ENCODE assay signal across 8 cellular contexts in genomic region chr1:7679873-7680790, GRCh38.
DNase-seq lines count a peak whose midpoint lies in the region; ATAC-seq and TF ChIP-seq lines count a peak whose summit lies in the region.

No MANE protein-coding gene starts in this region.

- H3K36me3 ChIP-seq in HUES6 (ENCODE audit: control insufficient read depth, insufficient read depth, low read length) = no peaks in the 10 kb centered on the region
- no peaks in the 10 kb centered on the region for H3K36me3 ChIP-seq in sigmoid colon

- peak overlapping the region; percentile 78 to 84 (median 82) for H3K4me3 Mint-ChIP-seq in brain

- peak overlapping the region; percentile 86 for H3K9ac ChIP-seq in HUES6 (ENCODE audit: low read length)

- H3K4me1 ChIP-seq in HUES6 (ENCODE audit: control insufficient read depth, insufficient read depth, low read length) (no peaks in the 10 kb centered on the region), sigmoid colon (peaks cover 0 to 19% (median 12%) of the 10 kb centered on the region in 4 donors)

- no peaks in the 10 kb centered on the region for H3K9me3 Mint-ChIP-seq in brain

- TF ChIP-seq POLR2A in sigmoid colon (IDR thresholded peaks at IDR 0.05) = no peak

- H3K27ac Mint-ChIP-seq in brain = peak overlapping the region; percentile 35 to 97 (median 93)

- H3K4me3 ChIP-seq in HUES6 (ENCODE audit: low read depth, low read length) = peak overlapping the region; percentile 69
- H3K4me3 ChIP-seq in iPS-18c (ENCODE audit: insufficient read depth, low read depth, low read length) = peak overlapping the region; percentile 60
- H3K4me3 ChIP-seq in sigmoid colon = peak overlapping the region; percentile 50 to 88 (median 68)

- TF ChIP-seq CTCF in brain (conservative IDR thresholded peaks at IDR 0.05) = no peak
- no peak for TF ChIP-seq CTCF in sigmoid colon (IDR thresholded peaks at IDR 0.05)

- peaks cover 16% of the 10 kb centered on the region for H3K4me1 Mint-ChIP-seq in brain

- intact Hi-C loops in sigmoid colon (cut with DNase I) = no loop called here

- DNase-seq in AML-193 (lab: John Stamatoyannopoulos, UW) (peak; percentile 34 to 44), T-helper 9 cell (peak; percentile 23), sigmoid colon (peak; percentile 78), GOT3 (lab: John Stamatoyannopoulos, UW) (no peak)

- no peak overlapping the region for H3K27ac ChIP-seq in HUES6 (ENCODE audit: low read depth, low read length)
- H3K27ac ChIP-seq in sigmoid colon = peak overlapping the region; percentile 54 to 69 (median 60)

- 1 to 2% methylated on average over 81 of the region's 81 CpGs for WGBS in sigmoid colon, 2 donors

- no peak for TF ChIP-seq EP300 in sigmoid colon (IDR thresholded peaks at IDR 0.05)

- peaks cover 4% of the 10 kb centered on the region for H3K36me3 Mint-ChIP-seq in brain

- H3K9me3 ChIP-seq in HUES6 (ENCODE audit: control insufficient read depth, insufficient read depth, low read depth, low read length) (no peaks in the 10 kb centered on the region), iPS-18c (ENCODE audit: control insufficient read depth, insufficient read depth, low read length) (no peaks in the 10 kb centered on the region), sigmoid colon (no peaks in the 10 kb centered on the region)

- ATAC-seq in HG03378 (IDR thresholded peaks at IDR 0.05; ENCODE audit: unreplicated experiment) = no peak

- H3K27me3 ChIP-seq in HUES6 (ENCODE audit: control insufficient read depth, insufficient read depth, low read length) (peaks cover 45% of the 10 kb centered on the region), sigmoid colon (no peaks in the 10 kb centered on the region)

- H3K27me3 Mint-ChIP-seq in brain = no peaks in the 10 kb centered on the region
